In the genomic region with DNA sequence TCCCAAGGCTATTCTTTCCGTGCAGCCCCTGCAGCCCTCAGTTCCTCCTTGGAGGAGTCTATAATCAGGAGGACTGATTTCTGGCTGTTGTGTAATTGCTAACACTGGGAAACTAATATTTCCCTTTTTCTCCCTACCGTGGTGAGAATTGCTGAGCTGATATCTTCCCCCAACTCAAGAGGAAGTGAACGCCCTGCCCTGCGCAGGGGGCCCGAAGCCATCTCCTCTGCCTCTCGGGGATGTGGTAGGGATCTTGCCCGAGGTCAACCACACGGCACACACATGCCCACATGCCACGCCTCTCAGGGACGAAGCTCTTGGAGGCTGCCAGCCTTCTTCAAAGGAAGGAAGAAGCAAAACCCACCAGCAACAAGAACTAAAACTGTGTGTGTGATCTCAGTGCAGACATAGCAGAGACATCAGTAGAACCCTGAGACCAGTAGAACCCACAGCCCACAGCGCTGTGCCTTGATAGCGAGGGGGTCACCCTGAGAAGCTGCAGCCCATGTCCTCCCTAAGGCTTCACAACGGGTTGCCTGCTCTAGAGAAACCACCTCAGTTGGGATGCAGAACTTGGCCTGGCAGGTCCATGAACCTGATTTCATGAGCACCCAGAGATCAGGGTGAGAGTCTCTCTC, we compare ENCODE assay signal across 10 cellular contexts. TPM values are rescaled to one million over a fixed set of nuclear protein-coding genes. Genes with fewer than 3 reads are reported as not detected.
DNase-seq lines count a peak whose midpoint lies in the region; ATAC-seq lines count a peak whose summit lies in the region.
"Had no signal": no experiment of that assay in that cellular context is flagged by ENCODE, and none has a peak within 500 bp of the region (broad histone marks: within the 10 kb centered on the region; RNA-seq: fewer than 3 reads in every experiment).

No MANE protein-coding gene starts in this region.

- H3K36me3 Mint-ChIP-seq in activated T-cell treated with anti-CD3 and anti-CD28 coated beads, Interleukin-2, amount 50 U/mL, for 72 hours (ENCODE audit: insufficient read depth in 2 of 2) = no peaks in the 10 kb centered on the region

- no peak overlapping the region for H3K27ac ChIP-seq in substantia nigra (ENCODE audit: low read depth, low read length, poor library complexity, severe bottlenecking)
- H3K27ac ChIP-seq: A549 had no signal

- ATAC-seq in activated T-cell treated with anti-CD3 and anti-CD28 coated beads, Interleukin-2, amount 50 U/mL, for 72 hours (replicated peaks in 1 of 2) = peak; percentile 70 to 74
- ATAC-seq in GM19351 (IDR thresholded peaks at IDR 0.05; ENCODE audit: unreplicated experiment) = no peak

- H3K4me3 Mint-ChIP-seq in activated T-cell treated with anti-CD3 and anti-CD28 coated beads, Interleukin-2, amount 50 U/mL, for 72 hours = peak overlapping the region; percentile 43 to 69

- H3K27me3 Mint-ChIP-seq in activated T-cell treated with anti-CD3 and anti-CD28 coated beads, Interleukin-2, amount 50 U/mL, for 72 hours (ENCODE audit: low read depth) = no peaks in the 10 kb centered on the region

- DNase-seq in activated CD8-positive, alpha-beta memory T cell treated with anti-CD3 and anti-CD28 coated beads, Interleukin-2, amount 50 U/mL, for 48 hours = peak; percentile 65
- DNase-seq in activated CD8-positive, alpha-beta memory T cell treated with anti-CD3 and anti-CD28 coated beads, Interleukin-2, amount 50 U/mL, for 4 hours = no peak
- peak; percentile 19 to 37 for DNase-seq in activated T-cell treated with anti-CD3 and anti-CD28 coated beads, Interleukin-2, amount 50 U/mL, for 72 hours
- peak in 31 of 51 donors; percentile 6 to 62 (median 26) for DNase-seq in hypothalamus (lab: John Stamatoyannopoulos, UW)
- DNase-seq in substantia nigra (lab: John Stamatoyannopoulos, UW) = peak in 36 of 49 donors; percentile 5 to 75 (median 38)
- DNase-seq in NCI-H748 treated with DMSO at 0.1 percent for 48 hours (lab: John Stamatoyannopoulos, UW) = no peak
- no peak for DNase-seq in NCI-H1417 treated with DMSO at 0.1 percent for 48 hours (lab: John Stamatoyannopoulos, UW)
- DNase-seq: NCI-H1930 had no signal

- H3K4me1 Mint-ChIP-seq in activated T-cell treated with anti-CD3 and anti-CD28 coated beads, Interleukin-2, amount 50 U/mL, for 72 hours (ENCODE audit: low read depth) = peaks cover 28% of the 10 kb centered on the region

- H3K9me3 Mint-ChIP-seq in activated T-cell treated with anti-CD3 and anti-CD28 coated beads, Interleukin-2, amount 50 U/mL, for 72 hours = no peaks in the 10 kb centered on the region

- peak overlapping the region; percentile 62 for H3K27ac Mint-ChIP-seq in activated T-cell treated with anti-CD3 and anti-CD28 coated beads, Interleukin-2, amount 50 U/mL, for 72 hours

RNA-seq across cellular contexts. Expression of a gene that starts 8.9 kb away (rescaled TPM):
- total RNA-seq in activated T-cell treated with anti-CD3 and anti-CD28 coated beads, Interleukin-2, amount 50 U/mL, for 72 hours = 10 to 100 TPM; 13.9 to 14.5 TPM

Comparison
In these comparisons a context has a peak if more than half of its experiments do, and no peak if none do; other contexts are left out.
1. DNase-seq: peak in activated CD8-positive, alpha-beta memory T cell treated with anti-CD3 and anti-CD28 coated beads, Interleukin-2, amount 50 U/mL, for 48 hours (single experiment), activated T-cell treated with anti-CD3 and anti-CD28 coated beads, Interleukin-2, amount 50 U/mL, for 72 hours (2 of 2), hypothalamus (31 of 51) and substantia nigra (36 of 49); none in activated CD8-positive, alpha-beta memory T cell treated with anti-CD3 and anti-CD28 coated beads, Interleukin-2, amount 50 U/mL, for 4 hours (single experiment), NCI-H748 treated with DMSO at 0.1 percent for 48 hours (single experiment) and NCI-H1417 treated with DMSO at 0.1 percent for 48 hours (single experiment).